Comparison of ENCODE assay signal across 8 cellular contexts in genomic region chr10:78579995-78580394, GRCh38.
DNase-seq lines count a peak whose midpoint lies in the region; ATAC-seq lines count a peak whose summit lies in the region.

No MANE protein-coding gene starts in this region.

- intact Hi-C loops in left colon (cut with DNase I, micrococcal nuclease), result no loop called here

- no peak overlapping the region for H3K4me3 ChIP-seq in H7 (ENCODE audit: insufficient read depth, low read depth, low read length)

- ATAC-seq in left colon (no peak), GM21528 (IDR thresholded peaks at IDR 0.05; ENCODE audit: low FRiP score, unreplicated experiment) (no peak), HG03520 (IDR thresholded peaks at IDR 0.05; ENCODE audit: unreplicated experiment) (no peak), HG03196 (IDR thresholded peaks at IDR 0.05; ENCODE audit: unreplicated experiment) (no peak)

- H3K27me3 ChIP-seq in H7 (ENCODE audit: control insufficient read depth, insufficient read depth, low read length), result no peaks in the 10 kb centered on the region

- peak overlapping the region; percentile 36 for H3K27ac ChIP-seq in caudate nucleus (ENCODE audit: low read depth, low read length)

- H3K36me3 ChIP-seq in H7 (replicated peaks; ENCODE audit: control insufficient read depth, insufficient read depth, low read length), result no peaks in the 10 kb centered on the region

- DNase-seq in Ammon's horn (ENCODE audit: low spot score) (peak; percentile 94), NCI-H2029 treated with DMSO at 0.1 percent for 48 hours (lab: John Stamatoyannopoulos, UW) (peak; percentile 67), caudate nucleus (lab: John Stamatoyannopoulos, UW) (peak in 58 of 61 donors; percentile 11 to 86 (median 74)), left colon (peak; percentile 32 to 55), H7 (no peak)
